ENCODE assay signal across 9 cellular contexts in the genomic region with DNA sequence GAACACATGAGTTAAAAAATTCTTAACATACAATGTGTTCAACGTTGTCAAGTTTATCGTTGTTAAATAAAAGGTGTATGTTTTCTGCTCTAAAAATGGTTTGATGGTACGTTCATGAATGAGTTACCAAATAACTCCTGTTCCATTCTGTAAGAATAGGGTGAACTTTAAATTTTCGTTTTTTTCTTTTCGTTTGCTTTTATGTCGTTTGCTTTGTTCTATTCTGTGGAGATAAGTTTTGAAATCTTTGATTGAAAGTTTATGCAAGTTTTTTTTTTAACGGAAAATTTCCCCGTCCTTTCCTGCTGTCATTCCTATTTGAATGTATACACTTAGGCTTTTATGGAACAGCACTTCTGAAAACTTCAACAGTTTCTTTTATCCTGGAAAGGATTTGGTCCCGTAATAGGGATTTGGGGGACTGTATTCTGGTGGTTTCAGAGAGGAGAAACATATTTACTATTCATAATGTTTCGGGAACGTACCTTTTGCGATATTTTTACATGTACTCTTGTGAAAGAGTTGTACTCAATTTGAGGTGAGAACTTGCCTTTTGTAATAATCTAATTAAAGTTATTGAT. TPM values are rescaled to one million over a fixed set of nuclear protein-coding genes. Genes with fewer than 3 reads are reported as not detected.
A peak's percentile ranks its signal among the peaks of the same experiment; 100 is the strongest.
DNase-seq lines count a peak whose midpoint lies in the region; ATAC-seq and TF ChIP-seq lines count a peak whose summit lies in the region.
"Had no signal": no experiment of that assay in that cellular context is flagged by ENCODE, and none has a peak within 500 bp of the region (broad histone marks: within the 10 kb centered on the region; RNA-seq: fewer than 3 reads in every experiment).

No MANE protein-coding gene starts in this region.

- no peak for DNase-seq in activated CD8-positive, alpha-beta memory T cell treated with anti-CD3 and anti-CD28 coated beads, Interleukin-2, amount 10 ng/mL, durations not matched to agents 7 days and 5 days
- no peak for DNase-seq in activated CD8-positive, alpha-beta memory T cell treated with anti-CD3 and anti-CD28 coated beads, Interleukin-2, amount 50 U/mL, for 48 hours
- no peak for DNase-seq in activated naive CD8-positive, alpha-beta T cell treated with anti-CD3 and anti-CD28 coated beads, Interleukin-2, amount 50 U/mL, for 24 hours
- DNase-seq in left lung (no peak), NAMALWA (ENCODE audit: low spot score) (no peak)
- DNase-seq: NCI-H2171 had no signal

- intact Hi-C loops in left lung (cut with DNase I) = no loop called here

- H3K27ac ChIP-seq in left lung = peak overlapping the region; percentile 91 to 96
- no peak overlapping the region for H3K27ac ChIP-seq in thymus (ENCODE audit: low read depth)

- no peaks in the 10 kb centered on the region for H3K9me3 Mint-ChIP-seq in activated CD8-positive, alpha-beta memory T cell treated with anti-CD3 and anti-CD28 coated beads, Interleukin-2, amount 10 ng/mL, durations not matched to agents 7 days and 5 days (ENCODE audit: low read depth)
- H3K9me3 Mint-ChIP-seq in activated naive CD8-positive, alpha-beta T cell treated with anti-CD3 and anti-CD28 coated beads, Interleukin-2, amount 50 U/mL, for 24 hours = no peaks in the 10 kb centered on the region

- peak overlapping the region; percentile 89 for H3K4me3 Mint-ChIP-seq in activated CD8-positive, alpha-beta memory T cell treated with anti-CD3 and anti-CD28 coated beads, Interleukin-2, amount 10 ng/mL, durations not matched to agents 7 days and 5 days
- peak overlapping the region; percentile 97 for H3K4me3 Mint-ChIP-seq in activated naive CD8-positive, alpha-beta T cell treated with anti-CD3 and anti-CD28 coated beads, Interleukin-2, amount 50 U/mL, for 24 hours

- peaks cover 18 to 42% of the 10 kb centered on the region in 2 donors for H3K4me1 ChIP-seq in left lung
- H3K4me1 ChIP-seq in thymus (ENCODE audit: control insufficient read depth, insufficient read depth, low read length) = peaks cover 6% of the 10 kb centered on the region

- TF ChIP-seq CTCF in left lung (IDR thresholded peaks at IDR 0.05) = no peak

- peaks cover 32% of the 10 kb centered on the region for H3K4me1 Mint-ChIP-seq in activated CD8-positive, alpha-beta memory T cell treated with anti-CD3 and anti-CD28 coated beads, Interleukin-2, amount 10 ng/mL, durations not matched to agents 7 days and 5 days
- peaks cover 43% of the 10 kb centered on the region for H3K4me1 Mint-ChIP-seq in activated naive CD8-positive, alpha-beta T cell treated with anti-CD3 and anti-CD28 coated beads, Interleukin-2, amount 50 U/mL, for 24 hours

- H3K27me3 ChIP-seq in left lung (no peaks in the 10 kb centered on the region), thymus (ENCODE audit: control insufficient read depth, insufficient read depth) (no peaks in the 10 kb centered on the region)

- no peaks in the 10 kb centered on the region for H3K27me3 Mint-ChIP-seq in activated CD8-positive, alpha-beta memory T cell treated with anti-CD3 and anti-CD28 coated beads, Interleukin-2, amount 10 ng/mL, durations not matched to agents 7 days and 5 days
- H3K27me3 Mint-ChIP-seq in activated naive CD8-positive, alpha-beta T cell treated with anti-CD3 and anti-CD28 coated beads, Interleukin-2, amount 50 U/mL, for 24 hours = no peaks in the 10 kb centered on the region

- no peak for ATAC-seq in activated CD8-positive, alpha-beta memory T cell treated with anti-CD3 and anti-CD28 coated beads, Interleukin-2, amount 10 ng/mL, durations not matched to agents 7 days and 5 days
- ATAC-seq in activated naive CD8-positive, alpha-beta T cell treated with anti-CD3 and anti-CD28 coated beads, Interleukin-2, amount 50 U/mL, for 24 hours = no peak
- no peak for ATAC-seq in left lung
- no peak for ATAC-seq in HG02970 (IDR thresholded peaks at IDR 0.05; ENCODE audit: low FRiP score, unreplicated experiment)
- no peak for ATAC-seq in GM18907 (IDR thresholded peaks at IDR 0.05; ENCODE audit: unreplicated experiment)

- CTCF ChIA-PET in activated CD8-positive, alpha-beta memory T cell treated with anti-CD3 and anti-CD28 coated beads, Interleukin-2, amount 10 ng/mL, durations not matched to agents 7 days and 5 days (lab: Charles Lee) = interaction anchor here (2.0 to 3.2 kb wide), 2 partner anchors 43 kb away, joined by 7 to 21 read pairs; no protein-coding TSS in a partner anchor

- no peaks in the 10 kb centered on the region for H3K9me3 ChIP-seq in left lung
- no peaks in the 10 kb centered on the region for H3K9me3 ChIP-seq in thymus (ENCODE audit: control insufficient read depth)

- H3K36me3 Mint-ChIP-seq in activated CD8-positive, alpha-beta memory T cell treated with anti-CD3 and anti-CD28 coated beads, Interleukin-2, amount 10 ng/mL, durations not matched to agents 7 days and 5 days = peaks cover 35% of the 10 kb centered on the region
- H3K36me3 Mint-ChIP-seq in activated naive CD8-positive, alpha-beta T cell treated with anti-CD3 and anti-CD28 coated beads, Interleukin-2, amount 50 U/mL, for 24 hours (ENCODE audit: low read depth) = peaks cover 35% of the 10 kb centered on the region

- WGBS in thymus = 3% methylated on average over 12 of the region's 12 CpGs

- H3K27ac Mint-ChIP-seq in activated CD8-positive, alpha-beta memory T cell treated with anti-CD3 and anti-CD28 coated beads, Interleukin-2, amount 10 ng/mL, durations not matched to agents 7 days and 5 days = peak overlapping the region; percentile 98
- H3K27ac Mint-ChIP-seq in activated naive CD8-positive, alpha-beta T cell treated with anti-CD3 and anti-CD28 coated beads, Interleukin-2, amount 50 U/mL, for 24 hours = peak overlapping the region; percentile 97

- H3K36me3 ChIP-seq in left lung (no peaks in the 10 kb centered on the region), thymus (ENCODE audit: control insufficient read depth, insufficient read depth) (no peaks in the 10 kb centered on the region)

- H3K4me3 ChIP-seq in left lung (peak overlapping the region; percentile 64 to 74), thymus (ENCODE audit: low read length) (peak overlapping the region; percentile 78)

RNA-seq across cellular contexts. Expression of gene DR1, which starts 1.7 kb away (rescaled TPM):
- total RNA-seq in activated CD8-positive, alpha-beta memory T cell treated with anti-CD3 and anti-CD28 coated beads, Interleukin-2, amount 10 ng/mL, durations not matched to agents 7 days and 5 days = 100 to 1,000 TPM in 1 of 2 experiments, 10 to 100 TPM in 1; 87.5 to 106 TPM
- total RNA-seq in left lung = 10 to 100 TPM; 54.7 to 56.1 TPM
- 23.5 TPM for polyA plus RNA-seq in thymus
